ENCODE assay signal across 21 cellular contexts in the genomic region with DNA sequence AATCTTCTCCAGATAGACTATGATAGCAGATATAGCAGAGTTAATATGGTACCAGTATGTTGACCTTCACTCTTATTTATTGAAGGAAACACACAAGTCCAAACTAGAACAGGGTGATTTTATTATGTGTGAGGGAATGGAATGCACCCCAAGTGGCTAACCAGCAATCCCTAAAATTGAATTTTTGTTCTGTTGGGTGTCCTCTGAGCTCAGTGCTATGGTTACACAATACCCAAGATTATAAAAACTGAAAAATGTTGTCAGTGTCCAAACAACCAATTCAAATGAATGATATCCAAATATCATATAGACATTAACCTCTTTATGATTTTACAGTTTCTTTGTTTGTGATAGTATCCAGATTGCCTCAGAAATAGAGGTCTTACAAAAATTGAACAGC.
DNase-seq lines count a peak whose midpoint lies in the region; ATAC-seq, FAIRE-seq and TF ChIP-seq lines count a peak whose summit lies in the region.
"Had no signal": no experiment of that assay in that cellular context is flagged by ENCODE, and none has a peak within 500 bp of the region (broad histone marks: within the 10 kb centered on the region; RNA-seq: fewer than 3 reads in every experiment).

No MANE protein-coding gene starts in this region.

- H2BK15ac ChIP-seq in mesenchymal stem cell (ENCODE audit: low read depth, poor library complexity, severe bottlenecking), result no peak overlapping the region

- no peak overlapping the region for H2BK5ac ChIP-seq in mesenchymal stem cell (ENCODE audit: low read depth, low read length, poor library complexity, severe bottlenecking)

- H3K79me1 ChIP-seq in mesenchymal stem cell (replicated peaks; ENCODE audit: low read length, poor library complexity, severe bottlenecking), result peaks cover 2% of the 10 kb centered on the region

- no peak overlapping the region for H2AFZ ChIP-seq in mesenchymal stem cell (ENCODE audit: low read depth, low read length)

- H3K36me3 Mint-ChIP-seq in activated naive CD8-positive, alpha-beta T cell treated with anti-CD3 and anti-CD28 coated beads, Interleukin-2, amount 50 U/mL, for 24 hours (ENCODE audit: low read depth), result peaks cover 59% of the 10 kb centered on the region

- TF ChIP-seq CTCF in bronchial epithelial cell (IDR thresholded peaks at IDR 0.05; ENCODE audit: insufficient read depth, low read length, severe bottlenecking), result no peak

- no peak overlapping the region for H2BK12ac ChIP-seq in mesenchymal stem cell (ENCODE audit: low read length in 2 of 2)

- H3K4me2 ChIP-seq in mesenchymal stem cell (ENCODE audit: low read length, poor library complexity, severe bottlenecking), result no peak overlapping the region

- H4K91ac ChIP-seq in mesenchymal stem cell (ENCODE audit: low read length), result no peak overlapping the region

- H3K27me3 Mint-ChIP-seq in activated naive CD8-positive, alpha-beta T cell treated with anti-CD3 and anti-CD28 coated beads, Interleukin-2, amount 50 U/mL, for 24 hours, result no peaks in the 10 kb centered on the region
- H3K27me3 Mint-ChIP-seq: IgD-negative memory B cell had no signal

- H3K4me3 ChIP-seq in bronchial epithelial cell (ENCODE audit: low read depth, low read length) (no peak overlapping the region), mesenchymal stem cell (ENCODE audit: insufficient read depth in 1 of 2, low read depth in 1 of 2, low read length in 2 of 2) (no peak overlapping the region), subcutaneous abdominal adipose tissue (ENCODE audit: low read depth in 1 of 5, low read length in 5 of 5) (no peak overlapping the region)

- H3K23ac ChIP-seq in mesenchymal stem cell (ENCODE audit: low read length in 2 of 2), result no peak overlapping the region

- DNase-seq in HCEC 1CT (peak; percentile 34), bronchial epithelial cell (ENCODE audit: low read depth) (peak; percentile 10), mesenchymal stem cell (no peak), NCI-H146 (lab: John Stamatoyannopoulos, UW) (no peak), erythroblast (lab: John Stamatoyannopoulos, UW) (no peak)
- DNase-seq in activated naive CD8-positive, alpha-beta T cell treated with anti-CD3 and anti-CD28 coated beads, Interleukin-2, amount 50 U/mL, for 24 hours, result no peak
- DNase-seq: AML-193; DMS79 treated with DMSO at 0.1 percent for 48 hours; H7; Karpas-422; MM.1S; NCI-H1092; NCI-H1436 treated with DMSO at 0.1 percent for 48 hours; NCI-H2081; NCI-H748 treated with DMSO at 0.1 percent for 48 hours; NK-92 treated with Interleukin-12 subunit alpha and Interleukin-12 subunit beta, amount 100 ng/mL, for 24 hours; RPMI8226 had no signal

- TF ChIP-seq POLR2A in erythroblast (IDR thresholded peaks at IDR 0.05; ENCODE audit: low read length), result no peak

- no peak overlapping the region for H3K14ac ChIP-seq in mesenchymal stem cell (ENCODE audit: low read length in 2 of 2)

- peaks cover 3% of the 10 kb centered on the region for H3K9me3 Mint-ChIP-seq in activated naive CD8-positive, alpha-beta T cell treated with anti-CD3 and anti-CD28 coated beads, Interleukin-2, amount 50 U/mL, for 24 hours

- H3K4me1 Mint-ChIP-seq in activated naive CD8-positive, alpha-beta T cell treated with anti-CD3 and anti-CD28 coated beads, Interleukin-2, amount 50 U/mL, for 24 hours, result peaks cover 3% of the 10 kb centered on the region
- H3K4me1 Mint-ChIP-seq: CD14-positive monocyte had no signal

- peak overlapping the region; percentile 56 for H3K9ac ChIP-seq in mesenchymal stem cell (ENCODE audit: low read length)
- H3K9ac ChIP-seq in subcutaneous abdominal adipose tissue (ENCODE audit: low read length in 5 of 5), result no peak overlapping the region

- H4K8ac ChIP-seq in mesenchymal stem cell (ENCODE audit: low read length), result no peak overlapping the region

- H3K18ac ChIP-seq in mesenchymal stem cell (ENCODE audit: low read depth in 1 of 2, low read length in 2 of 2), result no peak overlapping the region

- no peak overlapping the region for H3K27ac Mint-ChIP-seq in activated naive CD8-positive, alpha-beta T cell treated with anti-CD3 and anti-CD28 coated beads, Interleukin-2, amount 50 U/mL, for 24 hours
- H3K27ac Mint-ChIP-seq: CD14-positive monocyte, IgD-negative memory B cell had no signal

- H3K36me3 ChIP-seq in bronchial epithelial cell (ENCODE audit: control insufficient read depth, insufficient read depth, low read length), result peaks cover 2% of the 10 kb centered on the region
- H3K36me3 ChIP-seq in mesenchymal stem cell (ENCODE audit: control insufficient read depth in 1 of 2, insufficient read depth in 2 of 2, low read depth in 1 of 2, low read length in 2 of 2), result peaks cover 22% of the 10 kb centered on the region in 2 experiments
- peaks cover 4 to 16% (median 11%) of the 10 kb centered on the region in 5 donors for H3K36me3 ChIP-seq in subcutaneous abdominal adipose tissue (ENCODE audit: control insufficient read depth in 5 of 5, insufficient read depth in 5 of 5, low read length in 5 of 5)

- H3K9me3 ChIP-seq in mesenchymal stem cell (ENCODE audit: control insufficient read depth, low read length) (no peaks in the 10 kb centered on the region), subcutaneous abdominal adipose tissue (ENCODE audit: control insufficient read depth in 5 of 5, low read length in 5 of 5) (no peaks in the 10 kb centered on the region)

- no peaks in the 10 kb centered on the region for H3K4me1 ChIP-seq in mesenchymal stem cell (ENCODE audit: control insufficient read depth, insufficient read depth, low read depth, low read length)
- H3K4me1 ChIP-seq in subcutaneous abdominal adipose tissue (ENCODE audit: control insufficient read depth in 5 of 5, insufficient read depth in 5 of 5, low read length in 5 of 5), result peaks cover 0 to 19% (median 6%) of the 10 kb centered on the region in 5 donors

- no peak overlapping the region for H3K4me3 Mint-ChIP-seq in activated naive CD8-positive, alpha-beta T cell treated with anti-CD3 and anti-CD28 coated beads, Interleukin-2, amount 50 U/mL, for 24 hours
- H3K4me3 Mint-ChIP-seq: CD14-positive monocyte had no signal

- no peak for ATAC-seq in activated naive CD8-positive, alpha-beta T cell treated with anti-CD3 and anti-CD28 coated beads, Interleukin-2, amount 50 U/mL, for 24 hours

- H3K27ac ChIP-seq in mesenchymal stem cell (ENCODE audit: low read length, poor library complexity, severe bottlenecking), result no peak overlapping the region
- H3K27ac ChIP-seq in subcutaneous abdominal adipose tissue (ENCODE audit: low read depth, low read length), result peak overlapping the region; percentile 34
- H3K27ac ChIP-seq: HL-60 had no signal

- H3K27me3 ChIP-seq in bronchial epithelial cell (ENCODE audit: control insufficient read depth, insufficient read depth, low read length) (no peaks in the 10 kb centered on the region), mesenchymal stem cell (ENCODE audit: control insufficient read depth in 1 of 2, insufficient read depth in 1 of 2, low read length in 2 of 2) (no peaks in the 10 kb centered on the region), subcutaneous abdominal adipose tissue (ENCODE audit: control insufficient read depth in 5 of 5, insufficient read depth in 4 of 5, low read length in 5 of 5) (no peaks in the 10 kb centered on the region)

- H2AK5ac ChIP-seq in mesenchymal stem cell (ENCODE audit: low read length, severe bottlenecking), result no peak overlapping the region

- no peak overlapping the region for H3K4ac ChIP-seq in mesenchymal stem cell (ENCODE audit: low read depth in 1 of 2, low read length in 2 of 2)

- no peak overlapping the region for H2BK120ac ChIP-seq in mesenchymal stem cell (ENCODE audit: low read depth, low read length)

- no peak for FAIRE-seq in bronchial epithelial cell (lab: Jason Lieb, UNC)

Comparison
In these comparisons a context has a peak if more than half of its experiments do, and no peak if none do; other contexts are left out.
1. DNase-seq: peak in HCEC 1CT (single experiment) and bronchial epithelial cell (single experiment); none in mesenchymal stem cell (single experiment), activated naive CD8-positive, alpha-beta T cell treated with anti-CD3 and anti-CD28 coated beads, Interleukin-2, amount 50 U/mL, for 24 hours (single experiment), NCI-H146 (single experiment) and erythroblast (0 of 2).